In the genomic region with DNA sequence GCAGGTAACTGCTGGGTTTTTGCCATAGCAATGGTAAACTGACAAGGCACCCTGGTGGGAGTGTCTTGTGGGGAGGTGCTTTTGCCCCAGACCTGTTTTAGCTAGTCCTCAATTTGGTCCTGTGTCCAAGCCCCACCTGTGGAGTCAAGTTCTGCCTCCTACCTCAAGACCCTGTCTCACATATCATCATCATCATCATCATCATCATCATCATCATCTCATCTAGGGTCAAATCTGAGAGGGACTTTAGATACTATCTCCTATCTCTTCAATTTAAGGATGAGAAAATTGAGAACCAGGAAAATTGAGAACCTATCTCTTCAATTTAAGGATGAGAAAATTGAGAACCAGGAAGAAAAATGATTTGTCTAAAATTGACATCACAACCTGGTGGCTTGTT, we compare ENCODE assay signal across 33 cellular contexts.
"Had no signal": no experiment of that assay in that cellular context is flagged by ENCODE, and none has a peak within 500 bp of the region (broad histone marks: within the 10 kb centered on the region; RNA-seq: fewer than 3 reads in every experiment).

No MANE protein-coding gene starts in this region.

- H3K9ac ChIP-seq: parathyroid adenoma had no signal

- H3K4me1 Mint-ChIP-seq: naive thymus-derived CD8-positive, alpha-beta T cell; nephron progenitor cell; stimulated activated memory B cell treated with anti-CD40 and anti-IgM and Interleukin-4, amounts not matched to agents 10 μg/mL and 1 μg/mL and 100 μg/mL, for 72 hours; stimulated activated naive CD8-positive, alpha-beta T cell treated with anti-CD3 and anti-CD28 coated beads, Interleukin-15, amount 100 ng/mL, for 72 hours had no signal

- H3K4me3 ChIP-seq: ovary, psoas muscle, skin epidermis, smooth muscle cell, spleen, suprapubic skin, testis, tibial artery, transverse colon, upper lobe of right lung, uterus had no signal

- H3K27me3 ChIP-seq: neutrophil, ovary, spleen, suprapubic skin, testis, tibial artery, transverse colon, upper lobe of right lung, uterus had no signal

- H3K27ac Mint-ChIP-seq: naive thymus-derived CD8-positive, alpha-beta T cell; natural killer cell treated with Interleukin-12 subunit alpha and Interleukin-12 subunit beta and Interleukin-15 and Interleukin-18, amount 100 ng/mL, for 72 hours; nephron progenitor cell; progenitor cell of endocrine pancreas; stimulated activated memory B cell treated with anti-CD40 and anti-IgM and Interleukin-4, amounts not matched to agents 10 μg/mL and 1 μg/mL and 100 μg/mL, for 72 hours; stimulated activated naive CD8-positive, alpha-beta T cell treated with anti-CD3 and anti-CD28 coated beads, Interleukin-15, amount 100 ng/mL, for 72 hours; type B pancreatic cell had no signal

- H3K9me3 Mint-ChIP-seq: naive thymus-derived CD8-positive, alpha-beta T cell; natural killer cell treated with Interleukin-12 subunit alpha and Interleukin-12 subunit beta and Interleukin-15 and Interleukin-18, amount 100 ng/mL, for 72 hours; neural crest cell; stimulated activated memory B cell treated with anti-CD40 and anti-IgM and Interleukin-4, amounts not matched to agents 10 μg/mL and 1 μg/mL and 100 μg/mL, for 72 hours; stimulated activated naive CD8-positive, alpha-beta T cell treated with anti-CD3 and anti-CD28 coated beads, Interleukin-15, amount 100 ng/mL, for 72 hours; type B pancreatic cell had no signal

- H3K27ac ChIP-seq: neutrophil, ovary, parathyroid adenoma, psoas muscle, skin epidermis, spleen, suprapubic skin, testis, tibial artery, transverse colon, upper lobe of right lung, uterus had no signal

- H3K4me3 Mint-ChIP-seq: naive thymus-derived CD8-positive, alpha-beta T cell; natural killer cell treated with Interleukin-12 subunit alpha and Interleukin-12 subunit beta and Interleukin-15 and Interleukin-18, amount 100 ng/mL, for 72 hours; nephron progenitor cell; neural crest cell; stimulated activated memory B cell treated with anti-CD40 and anti-IgM and Interleukin-4, amounts not matched to agents 10 μg/mL and 1 μg/mL and 100 μg/mL, for 72 hours; stimulated activated naive CD8-positive, alpha-beta T cell treated with anti-CD3 and anti-CD28 coated beads, Interleukin-15, amount 100 ng/mL, for 72 hours; type B pancreatic cell had no signal

- ATAC-seq: naive thymus-derived CD8-positive, alpha-beta T cell; natural killer cell treated with Interleukin-12 subunit alpha and Interleukin-12 subunit beta and Interleukin-15 and Interleukin-18, amount 100 ng/mL, for 72 hours; psoas muscle; right cardiac atrium; sciatic nerve; stimulated activated memory B cell treated with anti-CD40 and anti-IgM and Interleukin-4, amounts not matched to agents 10 μg/mL and 1 μg/mL and 100 μg/mL, for 72 hours; stimulated activated naive CD8-positive, alpha-beta T cell treated with anti-CD3 and anti-CD28 coated beads, Interleukin-15, amount 100 ng/mL, for 72 hours; stimulated activated naive CD8-positive, alpha-beta T cell treated with anti-CD3 and anti-CD28 coated beads, Interleukin-15, Interleukin-2, amounts not matched to agents 100 U/mL and 50 U/mL, for 24 hours; upper lobe of right lung had no signal

- H3K36me3 ChIP-seq: ovary, suprapubic skin, tibial artery, transverse colon, upper lobe of right lung, uterus had no signal

- H3K9me3 ChIP-seq: neutrophil, ovary, psoas muscle, spleen, suprapubic skin, testis, tibial artery, transverse colon, upper lobe of right lung, uterus had no signal

- H3K4me1 ChIP-seq: parathyroid adenoma, psoas muscle, spleen, suprapubic skin, testis, tibial artery, transverse colon, upper lobe of right lung, uterus had no signal

- DNase-seq: naive thymus-derived CD8-positive, alpha-beta T cell; nephron progenitor cell; nucleus accumbens; ovary; posterior cingulate gyrus; psoas muscle; right cardiac atrium; spleen; stimulated activated CD4-positive, alpha-beta T cell treated with anti-CD3 and anti-CD28 coated beads, Interleukin-12 subunit alpha, Interleukin-12 subunit beta, amount 100 ng/mL, for 4 hours; stimulated activated CD4-positive, alpha-beta T cell treated with anti-CD3 and anti-CD28 coated beads, Interleukin-1b, Interleukin-23, amount 100 ng/mL, for 48 hours; stimulated activated CD4-positive, alpha-beta T cell treated with anti-CD3 and anti-CD28 coated beads, Interleukin-4, amount 100 ng/mL, for 1 hour; stimulated activated CD4-positive, alpha-beta T cell treated with anti-CD3 and anti-CD28 coated beads, Interleukin-4, amount 100 ng/mL, for 4 hours; stimulated activated CD8-positive, alpha-beta memory T cell treated with anti-CD3 and anti-CD28 coated beads, Interleukin-4, amount 100 ng/mL, for 48 hours; stimulated activated naive CD4-positive, alpha-beta T cell; stimulated activated naive CD8-positive, alpha-beta T cell treated with anti-CD3 and anti-CD28 coated beads, Interleukin-15, amount 100 ng/mL, for 72 hours; stimulated activated naive CD8-positive, alpha-beta T cell treated with anti-CD3 and anti-CD28 coated beads, Interleukin-15, Interleukin-2, amounts not matched to agents 100 U/mL and 50 U/mL, for 24 hours; substantia nigra; testis; tibial artery; transverse colon; upper lobe of right lung; uterus had no signal

- H3K36me3 Mint-ChIP-seq: naive thymus-derived CD8-positive, alpha-beta T cell; natural killer cell treated with Interleukin-12 subunit alpha and Interleukin-12 subunit beta and Interleukin-15 and Interleukin-18, amount 100 ng/mL, for 72 hours had no signal

- H3K4me2 ChIP-seq: smooth muscle cell had no signal

- H2AFZ ChIP-seq: parathyroid adenoma had no signal

- H3K27me3 Mint-ChIP-seq: naive thymus-derived CD8-positive, alpha-beta T cell; natural killer cell treated with Interleukin-12 subunit alpha and Interleukin-12 subunit beta and Interleukin-15 and Interleukin-18, amount 100 ng/mL, for 72 hours; progenitor cell of endocrine pancreas; stimulated activated memory B cell treated with anti-CD40 and anti-IgM and Interleukin-4, amounts not matched to agents 10 μg/mL and 1 μg/mL and 100 μg/mL, for 72 hours; stimulated activated naive CD8-positive, alpha-beta T cell treated with anti-CD3 and anti-CD28 coated beads, Interleukin-15, amount 100 ng/mL, for 72 hours; type B pancreatic cell had no signal

- H3K79me2 ChIP-seq: parathyroid adenoma had no signal
